Comparison of ENCODE assay signal across 10 cellular contexts in the genomic region with DNA sequence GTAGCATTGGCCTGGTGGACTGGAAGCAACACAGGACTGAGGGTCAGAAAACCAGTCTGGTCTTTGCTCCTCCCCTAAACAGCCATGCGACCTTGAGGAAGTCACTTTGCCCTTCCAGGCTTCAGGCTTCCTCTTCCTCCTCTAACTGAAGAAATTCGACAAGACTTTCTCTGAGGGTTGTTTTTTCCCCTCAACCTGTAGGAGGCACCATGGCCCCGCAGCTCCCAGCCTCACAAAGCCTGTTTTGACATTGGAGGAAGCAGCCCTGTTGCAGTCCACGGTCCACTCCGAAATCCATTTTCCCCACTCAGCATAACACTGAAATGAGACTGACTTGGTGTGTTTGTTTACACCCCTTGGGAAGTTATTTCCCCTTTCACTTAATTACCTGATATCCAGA. TPM values are rescaled to one million over a fixed set of nuclear protein-coding genes. Genes with fewer than 3 reads are reported as not detected.
DNase-seq lines count a peak whose midpoint lies in the region; ATAC-seq and TF ChIP-seq lines count a peak whose summit lies in the region.
"Had no signal": no experiment of that assay in that cellular context is flagged by ENCODE, and none has a peak within 500 bp of the region (broad histone marks: within the 10 kb centered on the region; RNA-seq: fewer than 3 reads in every experiment).

No MANE protein-coding gene starts in this region.

- H3K4me2 ChIP-seq in PC-3 (ENCODE audit: low read length) (no peak overlapping the region), smooth muscle cell (no peak overlapping the region)

- H3K9me3 ChIP-seq in PC-3 (ENCODE audit: low read length) (no peaks in the 10 kb centered on the region), smooth muscle cell (replicated peaks; ENCODE audit: low read depth) (no peaks in the 10 kb centered on the region)
- H3K9me3 ChIP-seq: tibial nerve had no signal

- H3K79me2 ChIP-seq in PC-3 (ENCODE audit: low read length): no peaks in the 10 kb centered on the region
- no peaks in the 10 kb centered on the region for H3K79me2 ChIP-seq in smooth muscle cell (ENCODE audit: low read depth)

- no peaks in the 10 kb centered on the region for H3K36me3 Mint-ChIP-seq in activated CD4-positive, alpha-beta T cell treated with anti-CD3 and anti-CD28 coated beads, Interleukin-2, amount 10 ng/mL, durations not matched to agents 7 days and 5 days (ENCODE audit: low read depth)

- H3K4me1 Mint-ChIP-seq in activated CD4-positive, alpha-beta T cell treated with anti-CD3 and anti-CD28 coated beads, Interleukin-2, amount 10 ng/mL, durations not matched to agents 7 days and 5 days: no peaks in the 10 kb centered on the region

- no TSS peak for BruUV-seq in PC-3 (replicated peaks; lab: Mats Ljungman, UMichigan)

- no peaks in the 10 kb centered on the region for H4K20me1 ChIP-seq in PC-3 (ENCODE audit: low read length)
- no peaks in the 10 kb centered on the region for H4K20me1 ChIP-seq in smooth muscle cell (ENCODE audit: low read depth)

- H2AFZ ChIP-seq in PC-3 (ENCODE audit: low read length) (no peak overlapping the region), smooth muscle cell (ENCODE audit: low read depth) (no peak overlapping the region)

- H3K27me3 ChIP-seq in PC-3 (ENCODE audit: low read length): no peaks in the 10 kb centered on the region
- H3K27me3 ChIP-seq in smooth muscle cell (ENCODE audit: low read depth): peaks cover 39% of the 10 kb centered on the region
- H3K27me3 ChIP-seq: tibial nerve had no signal

- H3K36me3 ChIP-seq in PC-3 (ENCODE audit: low read depth, low read length): no peaks in the 10 kb centered on the region
- no peaks in the 10 kb centered on the region for H3K36me3 ChIP-seq in smooth muscle cell (ENCODE audit: low read depth)
- H3K36me3 ChIP-seq: tibial nerve had no signal

- ATAC-seq in PC-3 (no peak), HG03439 (IDR thresholded peaks at IDR 0.05; ENCODE audit: unreplicated experiment) (no peak)

- peak; percentile 41; the same call in 1 of the 2 replicates for TF ChIP-seq CTCF in PC-3 (conservative IDR thresholded peaks at IDR 0.05; ENCODE audit: low read depth, low read length)
- TF ChIP-seq CTCF in smooth muscle cell (IDR thresholded peaks at IDR 0.05; ENCODE audit: borderline replicate concordance, insufficient read depth, poor library complexity, severe bottlenecking): peak; percentile 49
- TF ChIP-seq CTCF in GM10248 (IDR thresholded peaks at IDR 0.05; ENCODE audit: control extremely low read depth, extremely low read depth, low read depth, missing control alignments): no peak

- H3K4me1 ChIP-seq in PC-3 (ENCODE audit: insufficient read depth, low read length) (no peaks in the 10 kb centered on the region), smooth muscle cell (ENCODE audit: low read depth) (no peaks in the 10 kb centered on the region)

- DNase-seq in NOMO-1 (lab: John Stamatoyannopoulos, UW; ENCODE audit: unreplicated experiment in 2 of 2): peak; percentile 27 to 35
- DNase-seq in NOMO-1 treated with DMSO at 0.1 percent for 48 hours (lab: John Stamatoyannopoulos, UW; ENCODE audit: unreplicated experiment): no peak
- DNase-seq in PC-3: peak; percentile 7
- peak in 34 of 51 donors; percentile 1 to 65 (median 20) for DNase-seq in hypothalamus (lab: John Stamatoyannopoulos, UW)
- DNase-seq in smooth muscle cell (lab: John Stamatoyannopoulos, UW; ENCODE audit: unreplicated experiment): no peak
- no peak for DNase-seq in GM10248 (ENCODE audit: extremely low spot score)
- no peak for DNase-seq in activated CD4-positive, alpha-beta T cell treated with anti-CD3 and anti-CD28 coated beads, Interleukin-2, amount 10 ng/mL, durations not matched to agents 7 days and 5 days

- CTCF ChIA-PET in PC-3 (lab: Charles Lee): no interaction called here
- CTCF ChIA-PET in GM10248 (lab: Yijun Ruan, JAX): interaction anchor here (1.3 kb wide), 1 partner anchor 765 kb away, joined by 4 read pairs; no protein-coding TSS in a partner anchor
- CTCF ChIA-PET in activated CD4-positive, alpha-beta T cell treated with anti-CD3 and anti-CD28 coated beads, Interleukin-2, amount 10 ng/mL, durations not matched to agents 7 days and 5 days (lab: Charles Lee): no interaction called here

- H3K9me3 Mint-ChIP-seq in activated CD4-positive, alpha-beta T cell treated with anti-CD3 and anti-CD28 coated beads, Interleukin-2, amount 10 ng/mL, durations not matched to agents 7 days and 5 days: no peaks in the 10 kb centered on the region

- no peaks in the 10 kb centered on the region for H3K27me3 Mint-ChIP-seq in activated CD4-positive, alpha-beta T cell treated with anti-CD3 and anti-CD28 coated beads, Interleukin-2, amount 10 ng/mL, durations not matched to agents 7 days and 5 days

- no peak overlapping the region for H3K9ac ChIP-seq in PC-3 (ENCODE audit: low read length)
- H3K9ac ChIP-seq in smooth muscle cell (ENCODE audit: low read depth): no peak overlapping the region

- H3F3A ChIP-seq in PC-3 (ENCODE audit: low read length, unreplicated experiment) (no peaks in the 10 kb centered on the region), smooth muscle cell (ENCODE audit: low read depth) (no peaks in the 10 kb centered on the region)

- WGBS in smooth muscle cell (ENCODE audit: low lambda C conversion rate): 27% methylated on average over 5 of the region's 5 CpGs

- H3K9me2 ChIP-seq in PC-3 (replicated peaks; ENCODE audit: low read length): no peaks in the 10 kb centered on the region

- no peak overlapping the region for H3K27ac ChIP-seq in PC-3 (ENCODE audit: low read length)
- H3K27ac ChIP-seq in smooth muscle cell (ENCODE audit: low read depth): no peak overlapping the region
- H3K27ac ChIP-seq: tibial nerve had no signal

- H3K4me3 ChIP-seq in PC-3 (ENCODE audit: low read length) (no peak overlapping the region), smooth muscle cell (no peak overlapping the region)
- H3K4me3 ChIP-seq: tibial nerve had no signal

- POLR2A ChIA-PET in PC-3 (lab: Charles Lee; ENCODE audit: unreplicated experiment) (no interaction called here), GM10248 (lab: Yijun Ruan, JAX) (no interaction called here)
- POLR2A ChIA-PET in activated CD4-positive, alpha-beta T cell treated with anti-CD3 and anti-CD28 coated beads, Interleukin-2, amount 10 ng/mL, durations not matched to agents 7 days and 5 days (lab: Charles Lee): no interaction called here

- intact Hi-C loops in PC-3 (cut with micrococcal nuclease): loop anchor here (5.0 kb wide), 1 partner anchor 263 kb away; no protein-coding TSS in a partner anchor

- no peak overlapping the region for H3K27ac Mint-ChIP-seq in activated CD4-positive, alpha-beta T cell treated with anti-CD3 and anti-CD28 coated beads, Interleukin-2, amount 10 ng/mL, durations not matched to agents 7 days and 5 days

- no peak overlapping the region for H3K4me3 Mint-ChIP-seq in activated CD4-positive, alpha-beta T cell treated with anti-CD3 and anti-CD28 coated beads, Interleukin-2, amount 10 ng/mL, durations not matched to agents 7 days and 5 days

RNA-seq across cellular contexts. Expression of gene PIRT, which starts 41.2 kb away (rescaled TPM):
- total RNA-seq in PC-3 (2014; rRNA removed) (not detected in 2 replicates), smooth muscle cell (not detected in 2 replicates)
- polyA plus RNA-seq in smooth muscle cell: not detected in 2 replicates
- not detected for total RNA-seq in activated CD4-positive, alpha-beta T cell treated with anti-CD3 and anti-CD28 coated beads, Interleukin-2, amount 10 ng/mL, durations not matched to agents 7 days and 5 days
- total RNA-seq: skeletal muscle tissue, tibial nerve had no signal

Comparison
In these comparisons a context has a peak if more than half of its experiments do, and no peak if none do; other contexts are left out.
1. DNase-seq: peak in NOMO-1 (2 of 2), PC-3 (single experiment) and hypothalamus (34 of 51); none in NOMO-1 treated with DMSO at 0.1 percent for 48 hours (single experiment), smooth muscle cell (single experiment), GM10248 (single experiment) and activated CD4-positive, alpha-beta T cell treated with anti-CD3 and anti-CD28 coated beads, Interleukin-2, amount 10 ng/mL, durations not matched to agents 7 days and 5 days (single experiment).